2 cellular contexts compared by ENCODE assay signal in genomic region chr11:1838426-1839131, GRCh38.
TF ChIP-seq lines count a peak whose summit lies in the region.

Gene TNNI2, plus strand, starts transcription at chr11:1838981. Its CDS starts 716 bp downstream, at chr11:1839697.

TF ChIP-seq in GM23338, 12 proteins besides CTCF, POLR2A, EP300 and RAD21:
- TF ChIP-seq ETS1 (IDR thresholded peaks at IDR 0.05) (no peak), EZH2 (IDR thresholded peaks at IDR 0.05; ENCODE audit: low read depth, unreplicated experiment) (no peak), REST (IDR thresholded peaks at IDR 0.05; ENCODE audit: unreplicated experiment) (no peak), JUNB (IDR thresholded peaks at IDR 0.05; ENCODE audit: unreplicated experiment) (no peak), ZNF462 (CRISPR knock-in tag; IDR thresholded peaks at IDR 0.05) (no peak)

TF ChIP-seq in HepG2, 621 proteins besides CTCF, POLR2A, EP300 and RAD21:
- TF ChIP-seq ZNF687 (CRISPR knock-in tag; IDR thresholded peaks at IDR 0.05): peak; percentile 78
- no peak for TF ChIP-seq ZNF781 (CRISPR knock-in tag; IDR thresholded peaks at IDR 0.05; ENCODE audit: borderline replicate concordance, not compliant biosample characterization)
- 0 out of 2 replicates have a peak, but pooled peaks have one; percentile 19 for TF ChIP-seq BRCA1 (CRISPR knock-in tag; IDR thresholded peaks at IDR 0.05)
- 0 out of 2 replicates have a peak, but pooled peaks have one; percentile 3 for TF ChIP-seq ZNF432 (CRISPR knock-in tag; IDR thresholded peaks at IDR 0.05; ENCODE audit: borderline replicate concordance)
- 0 out of 2 replicates have a peak, but pooled peaks have one; percentile 21 for TF ChIP-seq ZFY (CRISPR knock-in tag; IDR thresholded peaks at IDR 0.05)
